Comparison of ENCODE assay signal across 20 cellular contexts in the genomic region with DNA sequence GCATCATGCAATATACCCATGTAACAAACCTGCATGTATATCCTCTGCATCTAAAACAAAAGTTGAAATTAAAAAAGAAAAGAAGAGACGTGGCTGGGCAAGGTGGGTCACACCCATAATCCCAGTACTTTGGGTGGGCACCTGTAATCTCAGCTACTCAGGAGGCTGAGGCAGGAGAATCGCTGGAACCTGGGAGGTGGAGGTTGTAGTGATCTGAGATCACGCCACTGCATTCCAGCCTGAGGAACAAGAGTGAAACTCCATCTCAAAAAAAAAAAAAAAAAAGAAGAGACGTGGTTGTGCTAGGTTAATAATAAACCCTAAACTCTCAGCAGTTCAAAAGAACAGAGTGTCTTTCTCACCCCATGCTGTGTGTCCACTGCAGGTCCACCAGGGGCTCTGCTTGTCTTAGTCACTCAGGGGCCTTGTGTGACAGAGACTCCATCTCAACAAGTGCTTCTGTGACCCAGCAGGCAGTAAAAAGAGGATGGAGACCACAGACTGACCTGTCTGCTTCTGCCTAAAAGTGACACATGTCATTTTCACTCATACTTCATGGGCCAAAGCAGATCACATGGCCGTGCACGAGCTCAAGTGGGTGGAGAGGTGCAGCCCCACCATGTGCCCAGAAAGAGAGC. TPM values are rescaled to one million over a fixed set of nuclear protein-coding genes. Genes with fewer than 3 reads are reported as not detected.
DNase-seq lines count a peak whose midpoint lies in the region; ATAC-seq and TF ChIP-seq lines count a peak whose summit lies in the region.
"Had no signal": no experiment of that assay in that cellular context is flagged by ENCODE, and none has a peak within 500 bp of the region (broad histone marks: within the 10 kb centered on the region; RNA-seq: fewer than 3 reads in every experiment).

No MANE protein-coding gene starts in this region.

- DNase-seq in DMS53 (lab: John Stamatoyannopoulos, UW) (peak; percentile 70), NB4 (ENCODE audit: low read depth) (peak; percentile 18), mesenteric fat pad (ENCODE audit: low spot score) (peak; percentile 24), middle frontal gyrus (ENCODE audit: extremely low spot score, low spot score) (no peak), NCI-H2227 (lab: John Stamatoyannopoulos, UW; ENCODE audit: unreplicated experiment) (no peak)
- DNase-seq in activated naive CD8-positive, alpha-beta T cell treated with anti-CD3 and anti-CD28 coated beads, Interleukin-2, amount 50 U/mL, for 24 hours, result no peak
- DNase-seq: activated CD4-positive, CD25-positive, alpha-beta regulatory T cell treated with anti-CD3 and anti-CD28 coated beads, Interleukin-2, amount 50 U/mL, for 72 hours; aorta; CD8-positive, alpha-beta T cell; cerebellar nuclear complex; naive thymus-derived CD8-positive, alpha-beta T cell; NCI-H1417; NCI-H345; posterior cingulate gyrus; stimulated activated CD4-positive, alpha-beta T cell treated with anti-CD3 and anti-CD28 coated beads, Interleukin-12 subunit alpha, Interleukin-12 subunit beta, amount 100 ng/mL, for 4 hours; stimulated activated naive CD4-positive, alpha-beta T cell; T-helper 9 cell had no signal

- TF ChIP-seq CTCF in NB4 (IDR thresholded peaks at IDR 0.05; ENCODE audit: low read depth, low read length), result no peak

- H3K9me3 Mint-ChIP-seq in activated naive CD8-positive, alpha-beta T cell treated with anti-CD3 and anti-CD28 coated beads, Interleukin-2, amount 50 U/mL, for 24 hours, result no peaks in the 10 kb centered on the region
- H3K9me3 Mint-ChIP-seq: naive thymus-derived CD8-positive, alpha-beta T cell had no signal

- no peak overlapping the region for H3K4me3 ChIP-seq in NB4 (ENCODE audit: low read depth, low read length)
- H3K4me3 ChIP-seq: lung had no signal

- H3K4me3 Mint-ChIP-seq in activated naive CD8-positive, alpha-beta T cell treated with anti-CD3 and anti-CD28 coated beads, Interleukin-2, amount 50 U/mL, for 24 hours, result no peak overlapping the region
- H3K4me3 Mint-ChIP-seq: CD8-positive, alpha-beta T cell; naive thymus-derived CD8-positive, alpha-beta T cell had no signal

- H3K27me3 Mint-ChIP-seq in activated naive CD8-positive, alpha-beta T cell treated with anti-CD3 and anti-CD28 coated beads, Interleukin-2, amount 50 U/mL, for 24 hours, result peaks cover 2% of the 10 kb centered on the region

- no peaks in the 10 kb centered on the region for H3K36me3 Mint-ChIP-seq in activated naive CD8-positive, alpha-beta T cell treated with anti-CD3 and anti-CD28 coated beads, Interleukin-2, amount 50 U/mL, for 24 hours (ENCODE audit: low read depth)
- H3K36me3 Mint-ChIP-seq: CD8-positive, alpha-beta T cell; naive thymus-derived CD8-positive, alpha-beta T cell had no signal

- no peak overlapping the region for H3K27ac Mint-ChIP-seq in activated naive CD8-positive, alpha-beta T cell treated with anti-CD3 and anti-CD28 coated beads, Interleukin-2, amount 50 U/mL, for 24 hours
- H3K27ac Mint-ChIP-seq: CD8-positive, alpha-beta T cell; naive thymus-derived CD8-positive, alpha-beta T cell had no signal

- ATAC-seq in GM19395 (IDR thresholded peaks at IDR 0.05; ENCODE audit: unreplicated experiment) (peak; percentile 44), GM21723 (IDR thresholded peaks at IDR 0.05; ENCODE audit: unreplicated experiment) (no peak)
- ATAC-seq in activated naive CD8-positive, alpha-beta T cell treated with anti-CD3 and anti-CD28 coated beads, Interleukin-2, amount 50 U/mL, for 24 hours, result no peak
- ATAC-seq: CD8-positive, alpha-beta T cell; naive thymus-derived CD8-positive, alpha-beta T cell had no signal

- no peak for TF ChIP-seq POLR2A in NB4 (IDR thresholded peaks at IDR 0.05; ENCODE audit: extremely low read depth, insufficient read length)

- peaks cover 7% of the 10 kb centered on the region for H3K4me1 Mint-ChIP-seq in activated naive CD8-positive, alpha-beta T cell treated with anti-CD3 and anti-CD28 coated beads, Interleukin-2, amount 50 U/mL, for 24 hours

RNA-seq across cellular contexts. Expression of a gene that starts 22.3 kb away (rescaled TPM):
- total RNA-seq in mesenteric fat pad, result 44.8 TPM

Comparison
In these comparisons a context has a peak if more than half of its experiments do, and no peak if none do; other contexts are left out.
1. DNase-seq: peak in DMS53 (single experiment), NB4 (single experiment) and mesenteric fat pad (single experiment); none in middle frontal gyrus (single experiment), NCI-H2227 (single experiment) and activated naive CD8-positive, alpha-beta T cell treated with anti-CD3 and anti-CD28 coated beads, Interleukin-2, amount 50 U/mL, for 24 hours (single experiment).